Comparison of ENCODE assay signal across 18 cellular contexts in the genomic region with DNA sequence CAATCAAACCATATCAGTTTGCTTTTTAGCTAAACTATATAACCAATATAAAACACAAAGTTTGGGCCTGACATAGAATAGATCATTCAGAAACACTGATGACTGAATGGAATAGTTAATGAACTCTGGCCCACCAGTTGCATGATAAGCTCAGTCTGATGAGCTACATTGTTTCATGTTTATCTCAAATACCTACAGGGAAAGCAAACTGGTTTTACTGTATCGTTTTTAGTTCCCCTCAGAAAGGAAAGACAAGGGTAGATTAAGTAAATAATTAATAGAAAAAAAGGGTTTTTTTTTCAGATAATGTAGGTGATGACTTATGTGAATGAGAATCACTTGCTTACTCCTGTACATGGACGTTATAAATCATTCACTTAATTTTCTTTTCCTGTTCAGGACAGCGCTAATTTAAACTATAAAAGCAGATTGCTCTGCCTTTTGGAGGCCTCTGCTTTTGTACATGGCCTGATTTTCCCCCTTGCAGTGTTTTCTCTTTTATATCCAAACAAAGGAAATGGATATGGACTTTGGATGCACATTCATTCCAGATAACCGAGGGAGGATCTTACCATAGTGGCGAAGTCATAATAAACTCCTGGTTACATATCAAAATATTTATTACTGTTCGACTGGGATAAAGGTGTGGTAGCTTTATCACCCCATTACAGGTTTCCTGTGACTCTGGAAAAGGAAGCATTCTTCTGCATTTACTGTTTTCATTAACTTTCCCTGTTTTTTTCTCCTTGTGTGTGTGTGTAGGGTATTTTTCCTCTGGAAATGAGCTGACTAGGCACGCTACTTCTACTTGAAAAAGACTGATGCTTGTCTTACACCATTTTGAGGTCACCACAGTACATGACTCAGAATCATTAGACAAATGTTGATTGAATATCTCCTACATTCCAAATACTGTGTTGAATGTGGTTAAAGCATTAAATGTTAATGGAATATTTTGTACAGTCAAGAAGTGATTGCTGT.
A peak's percentile ranks its signal among the peaks of the same experiment; 100 is the strongest.
DNase-seq lines count a peak whose midpoint lies in the region; ATAC-seq, FAIRE-seq and TF ChIP-seq lines count a peak whose summit lies in the region.
"Had no signal": no experiment of that assay in that cellular context is flagged by ENCODE, and none has a peak within 500 bp of the region (broad histone marks: within the 10 kb centered on the region; RNA-seq: fewer than 3 reads in every experiment).

No MANE protein-coding gene starts in this region.

- TF ChIP-seq CTCF in right lobe of liver (IDR thresholded peaks at IDR 0.05), result no peak

- H3K4me3 ChIP-seq in right cardiac atrium (ENCODE audit: low read length), result no peak overlapping the region
- H3K4me3 ChIP-seq in SJCRH30, result no peak overlapping the region
- H3K4me3 ChIP-seq in right lobe of liver, result no peak overlapping the region
- H3K4me3 ChIP-seq: GM12878, MG63, tibial nerve had no signal

- 46% methylated on average over 7 of the region's 7 CpGs for WGBS in right cardiac atrium
- 19% methylated on average over 7 of the region's 7 CpGs for WGBS in right lobe of liver (ENCODE audit: insufficient coverage, low coverage, low lambda C conversion rate, missing lambda C conversion rate)

- TF ChIP-seq POLR2A in GM12892 (IDR thresholded peaks at IDR 0.05; ENCODE audit: low read depth, low read length) (no peak), right lobe of liver (IDR thresholded peaks at IDR 0.05) (no peak)

- no peak for DNase-seq in right cardiac atrium
- DNase-seq in Right ventricle myocardium superior, result no peak
- DNase-seq in glomerular endothelial cell (ENCODE audit: extremely low read depth, low read depth, low spot score), result peak; percentile 84
- no peak for DNase-seq in SJCRH30
- no peak for DNase-seq in GM12892 (ENCODE audit: insufficient read length)
- DNase-seq in right lobe of liver, result no peak
- DNase-seq in amniotic stem cell (lab: John Stamatoyannopoulos, UW), result no peak
- DNase-seq: activated CD4-positive, alpha-beta T cell treated with anti-CD3 and anti-CD28 coated beads, Interleukin-2, amount 50 U/mL, for 48 hours; activated T-cell treated with anti-CD3 and anti-CD28 coated beads, Interleukin-2, amount 50 U/mL, for 4 hours; GDM1; MG63; NCI-H1694; stimulated activated naive B cell treated with anti-CD40 and anti-IgM and Interleukin-4, amounts not matched to agents 10 μg/mL and 1 μg/mL and 100 μg/mL, for 72 hours; T-cell had no signal

- H3K4me1 ChIP-seq in right cardiac atrium (ENCODE audit: control insufficient read depth, insufficient read depth, low read length) (no peaks in the 10 kb centered on the region), SJCRH30 (no peaks in the 10 kb centered on the region), right lobe of liver (no peaks in the 10 kb centered on the region)
- H3K4me1 ChIP-seq: tibial nerve had no signal

- no peaks in the 10 kb centered on the region for H3K9me3 ChIP-seq in right cardiac atrium (ENCODE audit: control insufficient read depth, low read length)
- no peaks in the 10 kb centered on the region for H3K9me3 ChIP-seq in SJCRH30 (replicated peaks)
- no peaks in the 10 kb centered on the region for H3K9me3 ChIP-seq in right lobe of liver
- H3K9me3 ChIP-seq: MG63 had no signal

- no peak for FAIRE-seq in GM12892 (lab: Jason Lieb, UNC)
- FAIRE-seq: GM12878 had no signal

- no peaks in the 10 kb centered on the region for H3K36me3 ChIP-seq in SJCRH30
- H3K36me3 ChIP-seq in right lobe of liver, result no peaks in the 10 kb centered on the region
- H3K36me3 ChIP-seq: MG63, tibial nerve had no signal

- H3K27ac ChIP-seq in right cardiac atrium (ENCODE audit: low read length) (no peak overlapping the region), SJCRH30 (no peak overlapping the region), right lobe of liver (no peak overlapping the region)
- H3K27ac ChIP-seq: tibial nerve had no signal

- peak; percentile 78 to 96 for ATAC-seq in right cardiac atrium
- no peak for ATAC-seq in Right ventricle myocardium superior (ENCODE audit: poor library complexity)
- ATAC-seq in HG03432 (IDR thresholded peaks at IDR 0.05; ENCODE audit: unreplicated experiment), result peak; percentile 86
- no peak for ATAC-seq in right lobe of liver
- ATAC-seq: activated naive CD4-positive, alpha-beta T cell treated with anti-CD3 and anti-CD28 coated beads, Interleukin-2, amount 50 U/mL, for 72 hours; activated T-cell treated with anti-CD3 and anti-CD28 coated beads, Interleukin-2, amount 50 U/mL, for 4 hours; GM12878; stimulated activated naive B cell treated with anti-CD40 and anti-IgM and Interleukin-4, amounts not matched to agents 10 μg/mL and 1 μg/mL and 100 μg/mL, for 72 hours; T-cell had no signal

- H3K27me3 ChIP-seq in right cardiac atrium (ENCODE audit: control insufficient read depth, insufficient read depth) (no peaks in the 10 kb centered on the region), SJCRH30 (no peaks in the 10 kb centered on the region), right lobe of liver (no peaks in the 10 kb centered on the region)
- H3K27me3 ChIP-seq: MG63, tibial nerve had no signal

- intact Hi-C loops in right cardiac atrium (cut with DNase I) (loop anchor here in 3 of 4 donors (10.0 kb wide), 1 partner anchor 153 kb away; no protein-coding TSS in a partner anchor), Right ventricle myocardium superior (cut with DNase I) (no loop called here), right lobe of liver (cut with DNase I) (no loop called here)

Comparison
In these comparisons a context has a peak if more than half of its experiments do, and no peak if none do; other contexts are left out.
1. ATAC-seq: peak in right cardiac atrium (2 of 2) and HG03432 (single experiment); none in Right ventricle myocardium superior (single experiment) and right lobe of liver (0 of 4).
2. intact Hi-C loops: an anchor here in right cardiac atrium (10.0 kb wide); none called in Right ventricle myocardium superior and right lobe of liver.